Comparison of ENCODE assay signal across 18 cellular contexts in the genomic region with DNA sequence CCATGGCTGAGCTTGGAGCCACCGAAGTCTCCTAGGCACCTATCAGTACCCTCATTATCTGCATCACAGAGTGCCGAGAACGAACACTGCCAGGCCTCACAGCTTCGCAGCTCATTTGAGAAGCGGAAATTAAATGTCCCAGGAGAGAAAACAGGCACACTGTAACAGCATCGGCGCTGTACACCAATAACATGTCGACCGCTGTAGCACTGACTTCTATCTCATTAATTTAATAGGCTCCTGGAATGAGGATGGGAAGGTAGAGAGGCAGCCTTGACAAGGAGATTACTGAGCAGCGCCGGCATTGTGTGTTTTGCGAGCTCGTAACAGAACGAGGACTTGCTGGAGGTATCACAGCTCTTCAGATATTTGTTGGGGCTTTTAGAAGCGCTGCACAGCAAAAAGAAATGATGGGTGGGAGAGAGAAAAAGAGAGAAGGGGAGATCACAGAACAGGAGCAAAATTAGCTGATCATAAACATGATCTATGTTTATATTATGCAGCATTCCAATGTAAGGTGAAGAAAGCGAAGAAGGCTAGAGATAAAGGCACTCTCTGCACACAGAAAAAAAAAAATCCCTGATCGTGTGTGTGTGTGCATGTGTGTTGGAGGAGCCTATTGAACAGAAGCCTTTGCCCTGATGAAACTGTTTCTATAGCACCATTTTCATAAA. TPM values are rescaled to one million over a fixed set of nuclear protein-coding genes. Genes with fewer than 3 reads are reported as not detected.
A peak's percentile ranks its signal among the peaks of the same experiment; 100 is the strongest.
DNase-seq lines count a peak whose midpoint lies in the region; ATAC-seq, FAIRE-seq and TF ChIP-seq lines count a peak whose summit lies in the region.
"Had no signal": no experiment of that assay in that cellular context is flagged by ENCODE, and none has a peak within 500 bp of the region (broad histone marks: within the 10 kb centered on the region; RNA-seq: fewer than 3 reads in every experiment).

No MANE protein-coding gene starts in this region.

- H3K27me3 ChIP-seq in cardiac muscle cell (no peaks in the 10 kb centered on the region), heart left ventricle (peaks cover 0 to 22% (median 0%) of the 10 kb centered on the region in 9 donors), WERI-Rb-1 (ENCODE audit: insufficient read depth, low read depth, severe bottlenecking) (no peaks in the 10 kb centered on the region)

- DNase-seq in cardiac muscle cell (ENCODE audit: low read depth in 1 of 2, low spot score in 1 of 2), result no peak
- DNase-seq in heart left ventricle, result no peak
- peak; percentile 65 for DNase-seq in NCI-H345 (lab: John Stamatoyannopoulos, UW)
- peak; percentile 74 for DNase-seq in WERI-Rb-1
- DNase-seq in SHP77 treated with DMSO at 0.1 percent for 48 hours (lab: John Stamatoyannopoulos, UW), result no peak
- DNase-seq in central memory CD4-positive, alpha-beta T cell, result no peak
- no peak for DNase-seq in frontal cortex (ENCODE audit: low spot score in 2 of 2)
- DNase-seq: ACHN; activated CD4-positive, alpha-beta T cell treated with anti-CD3 and anti-CD28 coated beads for 48 hours; activated CD8-positive, alpha-beta memory T cell treated with anti-CD3 and anti-CD28 coated beads, Interleukin-2, amount 50 U/mL, for 4 hours; activated gamma-delta T cell; anterior cingulate cortex; CD8-positive, alpha-beta memory T cell had no signal

- H3K4me1 ChIP-seq in cardiac muscle cell (ENCODE audit: low read depth) (peaks cover 11% of the 10 kb centered on the region), heart left ventricle (no peaks in the 10 kb centered on the region)

- no peak for FAIRE-seq in frontal cortex (lab: Jason Lieb, UNC)
- FAIRE-seq: TTC549, urothelium cell line had no signal

- H3K36me3 ChIP-seq in cardiac muscle cell, result no peaks in the 10 kb centered on the region
- no peaks in the 10 kb centered on the region for H3K36me3 ChIP-seq in heart left ventricle
- no peaks in the 10 kb centered on the region for H3K36me3 ChIP-seq in WERI-Rb-1

- H3K9me3 ChIP-seq in cardiac muscle cell (ENCODE audit: low read depth) (no peaks in the 10 kb centered on the region), heart left ventricle (no peaks in the 10 kb centered on the region), WERI-Rb-1 (ENCODE audit: severe bottlenecking) (no peaks in the 10 kb centered on the region)

- H3K4me3 ChIP-seq in cardiac muscle cell (no peak overlapping the region), heart left ventricle (no peak overlapping the region), WERI-Rb-1 (ENCODE audit: low read depth, low read length) (peak overlapping the region; percentile 46)
- H3K4me3 ChIP-seq: coronary artery, SK-N-MC had no signal

- WGBS in heart left ventricle, 4 donors, result 25 to 43% (median 33%) methylated on average over 17 of the region's 17 CpGs

- H3K27ac ChIP-seq in cardiac muscle cell (peak overlapping the region; percentile 42), heart left ventricle (no peak overlapping the region), WERI-Rb-1 (peak overlapping the region; percentile 0; the same call in 1 of the 2 replicates)
- H3K27ac ChIP-seq: coronary artery, SK-N-MC had no signal

- TF ChIP-seq POLR2A in heart left ventricle (IDR thresholded peaks at IDR 0.05), result no peak

- ATAC-seq in heart left ventricle, result no peak
- ATAC-seq in HG02852 (IDR thresholded peaks at IDR 0.05; ENCODE audit: unreplicated experiment), result no peak

- intact Hi-C loops in heart left ventricle (cut with DNase I), result no loop called here

- TF ChIP-seq CTCF in cardiac muscle cell (IDR thresholded peaks at IDR 0.05; ENCODE audit: low read depth, low read length) (no peak), heart left ventricle (IDR thresholded peaks at IDR 0.05) (no peak), WERI-Rb-1 (IDR thresholded peaks at IDR 0.05; ENCODE audit: low read depth, low read length) (no peak)

RNA-seq across cellular contexts. Expression of a gene that starts 29.2 kb away (rescaled TPM):
- 196 and 265 TPM in 2 replicates for total RNA-seq in cardiac muscle cell
- 312 and 349 TPM in 2 replicates for polyA plus RNA-seq in cardiac muscle cell
- total RNA-seq in heart left ventricle, result 10 to 100 TPM in 1 of 9 donors, 1 to 10 TPM in 8; 1.5 to 29.6 (median 2.7) TPM
- polyA plus RNA-seq in heart left ventricle, result 1 to 10 TPM; 3.7 to 5.9 TPM
- total RNA-seq in frontal cortex, result 123 TPM
- total RNA-seq: CD8-positive, alpha-beta memory T cell had no signal
- polyA plus RNA-seq: CD8-positive, alpha-beta memory T cell had no signal

Comparison
In these comparisons a context has a peak if more than half of its experiments do, and no peak if none do; other contexts are left out.
1. H3K27ac ChIP-seq: peak in cardiac muscle cell (single experiment) and WERI-Rb-1 (single experiment); none in heart left ventricle (0 of 12).
2. DNase-seq: peak in NCI-H345 (single experiment) and WERI-Rb-1 (single experiment); none in cardiac muscle cell (0 of 2), heart left ventricle (0 of 5), SHP77 treated with DMSO at 0.1 percent for 48 hours (single experiment), central memory CD4-positive, alpha-beta T cell (single experiment) and frontal cortex (0 of 2).